ENCODE assay signal across 16 cellular contexts in the genomic region with DNA sequence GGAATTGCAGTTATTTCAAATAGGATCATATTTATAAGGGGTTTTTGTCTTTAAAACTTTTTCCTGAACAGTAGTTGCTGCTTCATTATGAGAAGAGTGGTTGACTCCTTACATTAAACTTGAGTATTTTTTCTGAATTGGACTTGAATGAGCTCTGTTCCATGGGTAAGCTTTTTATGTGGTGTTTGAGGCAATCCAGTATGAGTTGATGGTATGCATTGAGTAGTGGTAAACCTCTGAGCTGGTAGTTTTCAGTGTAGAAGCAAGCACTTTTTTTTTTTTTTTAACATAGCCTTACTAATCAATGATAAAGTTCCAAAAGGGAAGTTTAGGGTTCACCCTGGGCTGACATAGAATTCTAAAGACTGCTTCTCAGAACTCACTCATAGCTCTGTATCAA. TPM values are rescaled to one million over a fixed set of nuclear protein-coding genes. Genes with fewer than 3 reads are reported as not detected.
DNase-seq lines count a peak whose midpoint lies in the region; ATAC-seq, FAIRE-seq and TF ChIP-seq lines count a peak whose summit lies in the region.
"Had no signal": no experiment of that assay in that cellular context is flagged by ENCODE, and none has a peak within 500 bp of the region (broad histone marks: within the 10 kb centered on the region; RNA-seq: fewer than 3 reads in every experiment).

No MANE protein-coding gene starts in this region.

- TF ChIP-seq CTCF in osteocyte (IDR thresholded peaks at IDR 0.05): no peak

- POLR2A ChIA-PET in activated CD4-positive, alpha-beta T cell treated with anti-CD3 and anti-CD28 coated beads, Interleukin-2, amount 10 ng/mL, durations not matched to agents 7 days and 5 days (lab: Charles Lee): no interaction called here

- H3K9me3 Mint-ChIP-seq in activated CD4-positive, alpha-beta T cell treated with anti-CD3 and anti-CD28 coated beads, Interleukin-2, amount 10 ng/mL, durations not matched to agents 7 days and 5 days: no peaks in the 10 kb centered on the region
- H3K9me3 Mint-ChIP-seq in osteocyte (ENCODE audit: unreplicated experiment): no peaks in the 10 kb centered on the region

- peaks cover 40% of the 10 kb centered on the region for H3K36me3 Mint-ChIP-seq in activated CD4-positive, alpha-beta T cell treated with anti-CD3 and anti-CD28 coated beads, Interleukin-2, amount 10 ng/mL, durations not matched to agents 7 days and 5 days (ENCODE audit: low read depth)
- H3K36me3 Mint-ChIP-seq in osteocyte (ENCODE audit: unreplicated experiment): peaks cover 6% of the 10 kb centered on the region

- CTCF ChIA-PET in activated CD4-positive, alpha-beta T cell treated with anti-CD3 and anti-CD28 coated beads, Interleukin-2, amount 10 ng/mL, durations not matched to agents 7 days and 5 days (lab: Charles Lee): interaction anchor here (0.6 to 2.2 kb wide), 2 partner anchors 8 to 645 kb away, joined by 5 to 9 read pairs; no protein-coding TSS in a partner anchor

- FAIRE-seq in RCC 7860 (lab: Jason Lieb, UNC): no peak

- ATAC-seq in GM19324 (IDR thresholded peaks at IDR 0.05; ENCODE audit: low FRiP score, unreplicated experiment): no peak
- ATAC-seq: left ventricle myocardium superior, psoas muscle had no signal

- no peaks in the 10 kb centered on the region for H3K9me3 ChIP-seq in SK-N-MC (ENCODE audit: low read depth, low read length)
- H3K9me3 ChIP-seq: psoas muscle had no signal

- peak overlapping the region; percentile 37 for H3K27ac Mint-ChIP-seq in activated CD4-positive, alpha-beta T cell treated with anti-CD3 and anti-CD28 coated beads, Interleukin-2, amount 10 ng/mL, durations not matched to agents 7 days and 5 days
- H3K27ac Mint-ChIP-seq in osteocyte (ENCODE audit: unreplicated experiment): peak overlapping the region; percentile 27

- no peaks in the 10 kb centered on the region for H3K27me3 Mint-ChIP-seq in activated CD4-positive, alpha-beta T cell treated with anti-CD3 and anti-CD28 coated beads, Interleukin-2, amount 10 ng/mL, durations not matched to agents 7 days and 5 days
- no peaks in the 10 kb centered on the region for H3K27me3 Mint-ChIP-seq in osteocyte (ENCODE audit: unreplicated experiment)

- H3K4me3 Mint-ChIP-seq in activated CD4-positive, alpha-beta T cell treated with anti-CD3 and anti-CD28 coated beads, Interleukin-2, amount 10 ng/mL, durations not matched to agents 7 days and 5 days: peak overlapping the region; percentile 98
- H3K4me3 Mint-ChIP-seq in osteocyte (ENCODE audit: unreplicated experiment): peak overlapping the region; percentile 89

- H3K4me1 Mint-ChIP-seq in activated CD4-positive, alpha-beta T cell treated with anti-CD3 and anti-CD28 coated beads, Interleukin-2, amount 10 ng/mL, durations not matched to agents 7 days and 5 days: peaks cover 63% of the 10 kb centered on the region
- H3K4me1 Mint-ChIP-seq in osteocyte (ENCODE audit: unreplicated experiment): peaks cover 54% of the 10 kb centered on the region

- H3K4me3 ChIP-seq in SK-N-MC: peak overlapping the region; percentile 91; the same call in 1 of the 2 replicates

- peak; percentile 22 for DNase-seq in activated CD4-positive, alpha-beta T cell treated with anti-CD3 and anti-CD28 coated beads, Interleukin-2, amount 10 ng/mL, durations not matched to agents 7 days and 5 days
- DNase-seq in activated CD4-positive, alpha-beta T cell treated with anti-CD3 and anti-CD28 coated beads for 1 hour: no peak
- DNase-seq in SK-N-MC (ENCODE audit: low read depth, low spot score) (no peak), osteocyte (ENCODE audit: extremely low spot score, unreplicated experiment) (no peak), RCC 7860 (ENCODE audit: low spot score) (no peak), midbrain (lab: John Stamatoyannopoulos, UW) (no peak)
- peak; percentile 12 for DNase-seq in central memory CD4-positive, alpha-beta T cell
- DNase-seq: ACHN; activated gamma-delta T cell treated with Interleukin-2 at 50 U/mL for 16 hours; cortex of kidney; left ventricle myocardium superior; NCI-H146; psoas muscle; stimulated activated CD4-positive, alpha-beta T cell treated with anti-CD3 and anti-CD28 coated beads, Interleukin-4, amount 100 ng/mL, for 4 hours had no signal

- H3K9ac ChIP-seq in SK-N-MC (ENCODE audit: insufficient read length): peak overlapping the region; percentile 89

- H3K36me3 ChIP-seq in SK-N-MC (ENCODE audit: insufficient read depth, low read length): peaks cover 51% of the 10 kb centered on the region

- H3K27ac ChIP-seq in SK-N-MC: no peak overlapping the region
- H3K27ac ChIP-seq: HL-60, psoas muscle had no signal

RNA-seq across cellular contexts. Expression of a gene that starts 3.4 kb away (rescaled TPM):
- total RNA-seq in activated CD4-positive, alpha-beta T cell treated with anti-CD3 and anti-CD28 coated beads, Interleukin-2, amount 10 ng/mL, durations not matched to agents 7 days and 5 days: 100 to 1,000 TPM in 1 of 2 experiments, 10 to 100 TPM in 1; 93.4 to 102 TPM
- total RNA-seq in osteocyte: 56.8 and 62.6 TPM in 2 replicates

RNA-seq across cellular contexts. Expression of a gene that starts 38.2 kb away (rescaled TPM):
- 100 to 1,000 TPM; 195 to 272 TPM for total RNA-seq in activated CD4-positive, alpha-beta T cell treated with anti-CD3 and anti-CD28 coated beads, Interleukin-2, amount 10 ng/mL, durations not matched to agents 7 days and 5 days
- 142 and 171 TPM in 2 replicates for total RNA-seq in osteocyte

Comparison
In these comparisons a context has a peak if more than half of its experiments do, and no peak if none do; other contexts are left out.
1. DNase-seq: peak in activated CD4-positive, alpha-beta T cell treated with anti-CD3 and anti-CD28 coated beads, Interleukin-2, amount 10 ng/mL, durations not matched to agents 7 days and 5 days (single experiment) and central memory CD4-positive, alpha-beta T cell (single experiment); none in activated CD4-positive, alpha-beta T cell treated with anti-CD3 and anti-CD28 coated beads for 1 hour (single experiment), SK-N-MC (single experiment), osteocyte (single experiment), RCC 7860 (single experiment) and midbrain (single experiment).